ENCODE assay signal across 9 cellular contexts in the genomic region with DNA sequence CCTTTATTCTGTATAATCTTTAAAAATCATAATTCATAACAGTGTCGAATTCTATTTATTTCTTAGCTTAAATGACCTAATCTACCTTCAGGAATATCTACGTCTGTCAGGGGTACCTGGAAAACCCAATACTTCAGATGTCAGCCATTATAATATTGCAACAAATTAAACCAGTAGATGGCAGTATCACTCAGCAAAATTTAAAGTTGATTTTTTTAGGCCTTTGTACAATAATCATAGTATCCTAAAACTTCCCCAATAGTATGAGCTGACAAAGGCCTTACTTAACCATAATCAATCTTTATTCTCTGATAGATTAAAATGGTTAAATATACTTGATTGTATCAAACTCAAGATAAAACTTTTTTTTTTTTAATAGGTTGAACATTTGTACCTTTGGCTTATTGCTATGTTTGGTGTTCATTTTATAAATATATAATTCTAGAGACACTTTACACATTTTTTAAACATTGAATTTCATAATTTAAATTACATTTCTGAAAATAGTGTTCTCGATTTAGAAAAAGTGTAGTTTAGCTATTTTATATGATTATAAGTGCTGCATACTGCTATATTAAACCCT.
DNase-seq lines count a peak whose midpoint lies in the region; ATAC-seq, FAIRE-seq and TF ChIP-seq lines count a peak whose summit lies in the region.
"Had no signal": no experiment of that assay in that cellular context is flagged by ENCODE, and none has a peak within 500 bp of the region (broad histone marks: within the 10 kb centered on the region; RNA-seq: fewer than 3 reads in every experiment).

No MANE protein-coding gene starts in this region.

- H3K36me3 Mint-ChIP-seq in activated naive CD4-positive, alpha-beta T cell treated with anti-CD3 and anti-CD28 coated beads, Interleukin-2, amount 10 ng/mL, durations not matched to agents 7 days and 5 days: no peaks in the 10 kb centered on the region
- H3K36me3 Mint-ChIP-seq in naive thymus-derived CD4-positive, alpha-beta T cell: no peaks in the 10 kb centered on the region

- H3K4me1 Mint-ChIP-seq in activated naive CD4-positive, alpha-beta T cell treated with anti-CD3 and anti-CD28 coated beads, Interleukin-2, amount 10 ng/mL, durations not matched to agents 7 days and 5 days: no peaks in the 10 kb centered on the region
- no peaks in the 10 kb centered on the region for H3K4me1 Mint-ChIP-seq in naive thymus-derived CD4-positive, alpha-beta T cell

- DNase-seq in A549 (ENCODE audit: low read depth in 1 of 2, low spot score in 1 of 2) (peak in 1 of 2 experiments; percentile 3), adipocyte (ENCODE audit: low read depth) (peak; percentile 72), left lobe of liver (ENCODE audit: low spot score) (no peak)
- no peak for DNase-seq in activated naive CD4-positive, alpha-beta T cell treated with anti-CD3 and anti-CD28 coated beads, Interleukin-2, amount 10 ng/mL, durations not matched to agents 7 days and 5 days
- DNase-seq in naive thymus-derived CD4-positive, alpha-beta T cell: no peak
- DNase-seq in stimulated activated naive CD8-positive, alpha-beta T cell treated with anti-CD3 and anti-CD28 coated beads, Interleukin-15, Interleukin-2, amounts not matched to agents 100 U/mL and 50 U/mL, for 24 hours: no peak

- ATAC-seq in A549 (peak in 1 of 2 experiments; percentile 49; a peak in 2 of 6 replicates), GM18867 (IDR thresholded peaks at IDR 0.05; ENCODE audit: unreplicated experiment) (peak; percentile 61), left lobe of liver (peak; percentile 62)
- ATAC-seq in naive thymus-derived CD4-positive, alpha-beta T cell: no peak
- no peak for ATAC-seq in stimulated activated naive CD8-positive, alpha-beta T cell treated with anti-CD3 and anti-CD28 coated beads, Interleukin-15, Interleukin-2, amounts not matched to agents 100 U/mL and 50 U/mL, for 24 hours

- no peak overlapping the region for H2AFZ ChIP-seq in KMS-11 (ENCODE audit: low read depth)

- WGBS in A549 (ENCODE audit: missing lambda C conversion rate): 0% methylated on average over 3 of the region's 3 CpGs

- H3K4me3 ChIP-seq in A549 (no peak overlapping the region), KMS-11 (IDR thresholded peaks at IDR 0.05; ENCODE audit: insufficient read depth, low read depth, low read length) (no peak overlapping the region), adipocyte (ENCODE audit: low read length) (no peak overlapping the region)
- H3K4me3 ChIP-seq in naive thymus-derived CD4-positive, alpha-beta T cell (ENCODE audit: low read length): no peak overlapping the region

- intact Hi-C loops in naive thymus-derived CD4-positive, alpha-beta T cell (cut with micrococcal nuclease): no loop called here

- no peak overlapping the region for H3K4me3 Mint-ChIP-seq in activated naive CD4-positive, alpha-beta T cell treated with anti-CD3 and anti-CD28 coated beads, Interleukin-2, amount 10 ng/mL, durations not matched to agents 7 days and 5 days
- no peak overlapping the region for H3K4me3 Mint-ChIP-seq in naive thymus-derived CD4-positive, alpha-beta T cell

- H4K20me1 ChIP-seq in KMS-11 (ENCODE audit: insufficient read depth): no peaks in the 10 kb centered on the region

- no peak overlapping the region for H3K27ac Mint-ChIP-seq in activated naive CD4-positive, alpha-beta T cell treated with anti-CD3 and anti-CD28 coated beads, Interleukin-2, amount 10 ng/mL, durations not matched to agents 7 days and 5 days
- H3K27ac Mint-ChIP-seq in naive thymus-derived CD4-positive, alpha-beta T cell: no peak overlapping the region

- H3K27me3 ChIP-seq in KMS-11 (ENCODE audit: insufficient read depth, low read depth) (no peaks in the 10 kb centered on the region), adipocyte (replicated peaks; ENCODE audit: control insufficient read depth, insufficient read depth, low read length) (no peaks in the 10 kb centered on the region)
- no peaks in the 10 kb centered on the region for H3K27me3 ChIP-seq in naive thymus-derived CD4-positive, alpha-beta T cell (ENCODE audit: control insufficient read depth in 2 of 2, insufficient read depth in 2 of 2, low read length in 2 of 2)

- H3K9me3 ChIP-seq in A549 (no peaks in the 10 kb centered on the region), adipocyte (ENCODE audit: control insufficient read depth, low read length) (no peaks in the 10 kb centered on the region)
- no peaks in the 10 kb centered on the region for H3K9me3 ChIP-seq in naive thymus-derived CD4-positive, alpha-beta T cell (ENCODE audit: control insufficient read depth in 2 of 3, low read length in 3 of 3)

- no peaks in the 10 kb centered on the region for H3K27me3 Mint-ChIP-seq in activated naive CD4-positive, alpha-beta T cell treated with anti-CD3 and anti-CD28 coated beads, Interleukin-2, amount 10 ng/mL, durations not matched to agents 7 days and 5 days
- no peaks in the 10 kb centered on the region for H3K27me3 Mint-ChIP-seq in naive thymus-derived CD4-positive, alpha-beta T cell

- peak; percentile 58 to 61 for TF ChIP-seq RAD21 in A549 (conservative IDR thresholded peaks at IDR 0.05 in 1 of 2, IDR thresholded peaks at IDR 0.05 in 1 of 2)

- H3K4me1 ChIP-seq in A549 (no peaks in the 10 kb centered on the region), KMS-11 (ENCODE audit: low read depth, poor library complexity, severe bottlenecking) (no peaks in the 10 kb centered on the region), adipocyte (ENCODE audit: control insufficient read depth, insufficient read depth, low read length) (no peaks in the 10 kb centered on the region)
- no peaks in the 10 kb centered on the region for H3K4me1 ChIP-seq in naive thymus-derived CD4-positive, alpha-beta T cell (ENCODE audit: control insufficient read depth in 2 of 2, insufficient read depth in 2 of 2, low read length in 2 of 2)

- CTCF ChIA-PET in A549 (lab: Yijun Ruan, JAX): interaction anchor here (0.6 to 1.2 kb wide), 7 partner anchors 9 to 1966 kb away, joined by 3 to 5 read pairs (median 4); no protein-coding TSS in a partner anchor
- CTCF ChIA-PET in activated naive CD4-positive, alpha-beta T cell treated with anti-CD3 and anti-CD28 coated beads, Interleukin-2, amount 10 ng/mL, durations not matched to agents 7 days and 5 days (lab: Charles Lee): interaction anchor here (1.9 kb wide), 1 partner anchor 27 kb away, joined by 4 read pairs; no protein-coding TSS in a partner anchor
- CTCF ChIA-PET in naive thymus-derived CD4-positive, alpha-beta T cell (lab: Charles Lee): no interaction called here

- no peaks in the 10 kb centered on the region for H3K36me3 ChIP-seq in KMS-11 (ENCODE audit: insufficient read depth)
- H3K36me3 ChIP-seq in adipocyte (ENCODE audit: control insufficient read depth, insufficient read depth, low read length, severe bottlenecking): no peaks in the 10 kb centered on the region
- no peaks in the 10 kb centered on the region for H3K36me3 ChIP-seq in naive thymus-derived CD4-positive, alpha-beta T cell (ENCODE audit: control insufficient read depth in 2 of 3, insufficient read depth in 3 of 3, low read length in 3 of 3)

- H3K9me3 Mint-ChIP-seq in activated naive CD4-positive, alpha-beta T cell treated with anti-CD3 and anti-CD28 coated beads, Interleukin-2, amount 10 ng/mL, durations not matched to agents 7 days and 5 days: peaks cover 4% of the 10 kb centered on the region
- H3K9me3 Mint-ChIP-seq in naive thymus-derived CD4-positive, alpha-beta T cell: peaks cover 0 to 12% (median 2%) of the 10 kb centered on the region in 11 donors

- H3K9ac ChIP-seq in KMS-11: no peak overlapping the region
- H3K9ac ChIP-seq in adipocyte (ENCODE audit: low read length): no peak overlapping the region

- no peak for FAIRE-seq in A549 (lab: Jason Lieb, UNC)
- FAIRE-seq: GM18507 had no signal

- no peak for TF ChIP-seq EP300 in A549 (IDR thresholded peaks at IDR 0.05)

- POLR2A ChIA-PET in A549 (lab: Yijun Ruan, JAX): interaction anchor here (0.7 kb wide), 1 partner anchor 21 kb away, joined by 4 read pairs; no protein-coding TSS in a partner anchor
- POLR2A ChIA-PET in naive thymus-derived CD4-positive, alpha-beta T cell (lab: Charles Lee): no interaction called here

- TF ChIP-seq CTCF in A549 (IDR thresholded peaks at IDR 0.05) (peak; percentile 49), KMS-11 (conservative IDR thresholded peaks at IDR 0.05; ENCODE audit: low read depth, low read length) (peak; percentile 62)

- H3K79me2 ChIP-seq in KMS-11 (ENCODE audit: insufficient read depth, low read depth): no peaks in the 10 kb centered on the region

- TF ChIP-seq POLR2A in A549 (IDR thresholded peaks at IDR 0.05; ENCODE audit: low read length): no peak

- H3K27ac ChIP-seq in A549: no peak overlapping the region
- H3K27ac ChIP-seq in KMS-11: no peak overlapping the region
- no peak overlapping the region for H3K27ac ChIP-seq in naive thymus-derived CD4-positive, alpha-beta T cell (ENCODE audit: low read depth, low read length)

- H3K4me2 ChIP-seq in A549 (no peak overlapping the region), KMS-11 (no peak overlapping the region)

TF ChIP-seq in A549, 52 proteins besides CTCF, POLR2A, EP300 and RAD21:
- TF ChIP-seq SMC3 (IDR thresholded peaks at IDR 0.05): peak; percentile 38; the same call in 1 of the 3 replicates
- no peak for TF ChIP-seq ESRRA (IDR thresholded peaks at IDR 0.05; ENCODE audit: borderline replicate concordance, low read length)

Comparison
In these comparisons a context has a peak if more than half of its experiments do, and no peak if none do; other contexts are left out.
1. ATAC-seq: peak in GM18867 (single experiment) and left lobe of liver (single experiment); none in naive thymus-derived CD4-positive, alpha-beta T cell (single experiment) and stimulated activated naive CD8-positive, alpha-beta T cell treated with anti-CD3 and anti-CD28 coated beads, Interleukin-15, Interleukin-2, amounts not matched to agents 100 U/mL and 50 U/mL, for 24 hours (single experiment).